ENCODE assay signal across 8 cellular contexts in the genomic region with DNA sequence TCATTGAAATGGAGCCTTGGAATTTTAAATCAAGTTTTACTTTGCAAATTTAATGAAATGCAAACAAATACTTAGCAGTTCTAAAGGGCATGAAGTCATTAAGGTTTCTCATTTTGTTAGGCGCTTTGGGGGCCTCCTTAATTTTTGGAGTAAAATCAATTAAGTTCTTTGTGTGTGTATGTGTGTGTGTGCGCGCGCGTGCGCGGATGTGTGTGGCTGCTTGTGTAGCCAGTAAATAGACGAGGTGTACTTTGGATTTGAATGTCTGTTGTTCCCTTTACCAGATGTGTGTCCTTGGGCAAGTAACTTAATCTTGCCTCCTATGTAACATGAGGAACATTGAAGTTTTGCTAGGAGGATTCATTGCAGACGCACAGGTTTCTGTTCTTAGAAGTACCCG.
"Had no signal": no experiment of that assay in that cellular context is flagged by ENCODE, and none has a peak within 500 bp of the region (broad histone marks: within the 10 kb centered on the region; RNA-seq: fewer than 3 reads in every experiment).

No MANE protein-coding gene starts in this region.

- FAIRE-seq: G401.6, GM12878, GM12891, GM12892, GM18507, GM19239 had no signal

- ATAC-seq: GM12878 had no signal

- DNase-seq: GDM1, GF-D8 had no signal

- H3K4me3 ChIP-seq: GM12878 had no signal
